Comparison of ENCODE assay signal across 27 cellular contexts in genomic region chr18:53115876-53116585, GRCh38.
A peak's percentile ranks its signal among the peaks of the same experiment; 100 is the strongest.
DNase-seq lines count a peak whose midpoint lies in the region; ATAC-seq, FAIRE-seq and TF ChIP-seq lines count a peak whose summit lies in the region.
"Had no signal": no experiment of that assay in that cellular context is flagged by ENCODE, and none has a peak within 500 bp of the region (broad histone marks: within the 10 kb centered on the region; RNA-seq: fewer than 3 reads in every experiment).

No MANE protein-coding gene starts in this region.

- H3K27me3 ChIP-seq in H1 (replicated peaks in 1 of 4; ENCODE audit: control insufficient read depth in 3 of 4, extremely low read depth in 1 of 4, insufficient read depth in 3 of 4, low read length in 3 of 4), result no peaks in the 10 kb centered on the region
- H3K27me3 ChIP-seq: brain microvascular endothelial cell, foreskin keratinocyte, left lung, upper lobe of right lung had no signal

- H3K18ac ChIP-seq in H1 (ENCODE audit: extremely low read depth, low read length), result no peak overlapping the region

- H3K4me3 ChIP-seq in H1 (ENCODE audit: extremely low read depth in 1 of 4, insufficient read depth in 2 of 4, low read depth in 3 of 4, low read length in 4 of 4), result no peak overlapping the region
- H3K4me3 ChIP-seq: GM12878, left lung, upper lobe of right lung had no signal

- H3K4me2 ChIP-seq in H1 (ENCODE audit: insufficient read depth in 1 of 2, low read depth in 2 of 2, low read length in 2 of 2), result no peak overlapping the region

- no peak overlapping the region for H2AK5ac ChIP-seq in H1 (ENCODE audit: low read depth, low read length)

- no peak overlapping the region for H2BK120ac ChIP-seq in H1 (replicated peaks; ENCODE audit: low read depth, low read length)

- H4K8ac ChIP-seq in H1 (ENCODE audit: extremely low read depth, insufficient read depth, low read length), result no peak overlapping the region

- no peaks in the 10 kb centered on the region for H3K79me2 ChIP-seq in H1 (ENCODE audit: control insufficient read depth in 1 of 2, insufficient read depth in 2 of 2, low read length in 2 of 2)

- H3K56ac ChIP-seq in H1 (replicated peaks; ENCODE audit: insufficient read length, low read depth, low read length), result no peak overlapping the region

- no peak overlapping the region for H3K27ac ChIP-seq in H1 (ENCODE audit: low read depth, low read length)
- H3K27ac ChIP-seq: 22Rv1, brain microvascular endothelial cell, foreskin keratinocyte, HL-60, left lung, upper lobe of right lung had no signal

- DNase-seq in DMS53 (lab: John Stamatoyannopoulos, UW) (peak; percentile 21), DMS53 treated with DMSO at 0.1 percent for 48 hours (lab: John Stamatoyannopoulos, UW; ENCODE audit: unreplicated experiment) (no peak), OCI-M1 (lab: John Stamatoyannopoulos, UW) (peak; percentile 37), H1 (ENCODE audit: low read depth in 1 of 2, low spot score in 2 of 2) (no peak), sciatic nerve (ENCODE audit: low spot score) (no peak), NCI-H345 treated with DMSO at 0.1 percent for 48 hours (lab: John Stamatoyannopoulos, UW; ENCODE audit: unreplicated experiment) (no peak), SIG-M5 treated with dmso at 0.1 percent for 504 hours (lab: John Stamatoyannopoulos, UW; ENCODE audit: unreplicated experiment) (no peak)
- DNase-seq: activated CD4-positive, alpha-beta memory T cell treated with anti-CD3 and anti-CD28 coated beads, Interleukin-2, amount 10 ng/mL, durations not matched to agents 7 days and 5 days; activated CD4-positive, CD25-positive, alpha-beta regulatory T cell treated with anti-CD3 and anti-CD28 coated beads, Interleukin-2, amount 50 U/mL, for 72 hours; brain microvascular endothelial cell; CD8-positive, alpha-beta memory T cell; effector CD8-positive, alpha-beta T cell; foreskin keratinocyte; hippocampal formation; left lung; NCI-H1092 treated with DMSO at 0.1 percent for 48 hours; NCI-H187 treated with DMSO at 0.1 percent for 48 hours; NCI-H774; stimulated activated CD8-positive, alpha-beta memory T cell treated with anti-CD3 and anti-CD28 coated beads, Interleukin-4, amount 100 ng/mL, for 48 hours; T-helper 1 cell; upper lobe of right lung had no signal

- no peaks in the 10 kb centered on the region for H3K4me1 ChIP-seq in H1 (replicated peaks in 1 of 4; ENCODE audit: control insufficient read depth in 3 of 4, insufficient read depth in 4 of 4, low read length in 3 of 4)
- H3K4me1 ChIP-seq: foreskin keratinocyte, left lung, upper lobe of right lung had no signal

- H3K79me1 ChIP-seq in H1 (ENCODE audit: low read depth, low read length), result no peaks in the 10 kb centered on the region

- H3K36me3 ChIP-seq in H1 (ENCODE audit: control insufficient read depth in 2 of 4, insufficient read depth in 4 of 4, low read length in 3 of 4), result no peaks in the 10 kb centered on the region
- H3K36me3 ChIP-seq: brain microvascular endothelial cell, left lung, upper lobe of right lung had no signal

- no peak overlapping the region for H2BK12ac ChIP-seq in H1 (ENCODE audit: low read depth, low read length)

- 0 out of 2 replicates have a peak overlapping the region, but pooled peaks have one; percentile 31 for H2AFZ ChIP-seq in H1 (ENCODE audit: low read length)

- POLR2A ChIA-PET in H1 (lab: Charles Lee; ENCODE audit: partially characterized antibody), result no interaction called here

- no peak for FAIRE-seq in H1 (lab: Jason Lieb, UNC)
- FAIRE-seq: GM12878, TTC549 had no signal

- WGBS in H1 (ENCODE audit: extremely low coverage in 1 of 2, insufficient coverage in 1 of 2, insufficient read length in 1 of 2, insufficient replicate concordance in 2 of 2, low coverage in 1 of 2, low lambda C conversion rate in 2 of 2, missing lambda C conversion rate in 1 of 2), 2 experiments, result 89% methylated on average over 10 of the region's 10 CpGs; no CpG with 5 or more reads in 1 of the 2 experiments

- no peaks in the 10 kb centered on the region for H3K9me3 ChIP-seq in H1 (ENCODE audit: insufficient read depth in 2 of 2, low read depth in 1 of 2, low read length in 1 of 2)
- H3K9me3 ChIP-seq: left lung, upper lobe of right lung had no signal

- no peak overlapping the region for H4K5ac ChIP-seq in H1 (ENCODE audit: insufficient read length, low read depth, low read length)

- no peak overlapping the region for H3K14ac ChIP-seq in H1 (ENCODE audit: insufficient read length)

- CTCF ChIA-PET in H1 (lab: Charles Lee; ENCODE audit: partially characterized antibody), result interaction anchor here (1.0 kb wide), 1 partner anchor 44 kb away, joined by 3 read pairs; no protein-coding TSS in a partner anchor

- no peak for TF ChIP-seq RAD21 in H1 (IDR thresholded peaks at IDR 0.05 in 1 of 2, conservative IDR thresholded peaks at IDR 0.05 in 1 of 2; ENCODE audit: low read depth in 2 of 2, low read length in 2 of 2)

- no peak for TF ChIP-seq POLR2A in H1 (IDR thresholded peaks at IDR 0.05; ENCODE audit: control extremely low read depth in 1 of 2, low read depth in 2 of 2, low read length in 2 of 2)

- no peak overlapping the region for H2BK15ac ChIP-seq in H1 (ENCODE audit: low read length)

- no peak overlapping the region for H2BK20ac ChIP-seq in H1 (ENCODE audit: low read length)

- no peak overlapping the region for H2BK5ac ChIP-seq in H1 (ENCODE audit: low read depth, low read length)

- H3K9ac ChIP-seq in H1 (replicated peaks in 1 of 4; ENCODE audit: extremely low read depth in 1 of 4, low read depth in 3 of 4, low read length in 3 of 4), result no peak overlapping the region

- no peak for TF ChIP-seq EP300 in H1 (IDR thresholded peaks at IDR 0.05; ENCODE audit: borderline replicate concordance in 1 of 2, low read depth in 2 of 2, low read length in 2 of 2)

- H4K20me1 ChIP-seq in H1 (replicated peaks in 1 of 2; ENCODE audit: control insufficient read depth in 1 of 2, insufficient read depth in 2 of 2, low read length in 2 of 2), result no peaks in the 10 kb centered on the region

- no peak overlapping the region for H4K91ac ChIP-seq in H1 (replicated peaks; ENCODE audit: insufficient read length, low read length)

- ATAC-seq in sciatic nerve (peak; percentile 26), HG03175 (IDR thresholded peaks at IDR 0.05; ENCODE audit: unreplicated experiment) (no peak)
- ATAC-seq: foreskin keratinocyte, GM12878, HCT116, left lung, upper lobe of right lung had no signal

- H3K4ac ChIP-seq in H1 (replicated peaks; ENCODE audit: insufficient read length, low read depth, low read length), result no peak overlapping the region

- no peak overlapping the region for H3K23ac ChIP-seq in H1 (ENCODE audit: insufficient read length)

- no peaks in the 10 kb centered on the region for H3K23me2 ChIP-seq in H1 (ENCODE audit: low read depth, low read length)

- no peak for TF ChIP-seq CTCF in H1 (IDR thresholded peaks at IDR 0.05; ENCODE audit: control extremely low read depth in 1 of 3, insufficient read depth in 1 of 3, low read depth in 1 of 3, low read length in 3 of 3)

- intact Hi-C loops in sciatic nerve (cut with DNase I), result no loop called here

TF ChIP-seq in H1, 55 proteins besides CTCF, POLR2A, EP300 and RAD21:
- TF ChIP-seq CBX5 (IDR thresholded peaks at IDR 0.05; ENCODE audit: low read depth, low read length) (no peak), CEBPB (IDR thresholded peaks at IDR 0.05; ENCODE audit: low read depth, low read length) (no peak), POU5F1 (IDR thresholded peaks at IDR 0.05; ENCODE audit: low read depth, low read length) (no peak), ATF2 (IDR thresholded peaks at IDR 0.05; ENCODE audit: low read length) (no peak), BCL11A (IDR thresholded peaks at IDR 0.05; ENCODE audit: low read depth in 2 of 2, low read length in 2 of 2) (no peak), MAX (IDR thresholded peaks at IDR 0.05) (no peak), CHD1 (IDR thresholded peaks at IDR 0.05; ENCODE audit: low read depth, low read length) (no peak), EZH2 (IDR thresholded peaks at IDR 0.05; ENCODE audit: low read depth, low read length, severe bottlenecking) (no peak), TBP (IDR thresholded peaks at IDR 0.05; ENCODE audit: low read depth, low read length) (no peak), BACH1 (IDR thresholded peaks at IDR 0.05; ENCODE audit: low read length) (no peak), SAP30 (IDR thresholded peaks at IDR 0.05; ENCODE audit: insufficient read depth, insufficient replicate concordance, low read length) (no peak), SUZ12 (IDR thresholded peaks at IDR 0.05; ENCODE audit: low read length) (no peak), CREB1 (IDR thresholded peaks at IDR 0.05) (no peak), NANOG (IDR thresholded peaks at IDR 0.05; ENCODE audit: insufficient read depth, low read depth, low read length, poor library complexity, severe bottlenecking) (no peak), E2F6 (IDR thresholded peaks at IDR 0.05) (no peak), RBBP5 (IDR thresholded peaks at IDR 0.05; ENCODE audit: borderline replicate concordance, low read depth, low read length) (no peak), BRCA1 (IDR thresholded peaks at IDR 0.05; ENCODE audit: low read depth, low read length) (no peak), GABPA (IDR thresholded peaks at IDR 0.05; ENCODE audit: borderline replicate concordance, insufficient read depth, low read length) (no peak)

Comparison
In these comparisons a context has a peak if more than half of its experiments do, and no peak if none do; other contexts are left out.
1. DNase-seq: peak in DMS53 (single experiment) and OCI-M1 (single experiment); none in DMS53 treated with DMSO at 0.1 percent for 48 hours (single experiment), H1 (0 of 2), sciatic nerve (single experiment), NCI-H345 treated with DMSO at 0.1 percent for 48 hours (single experiment) and SIG-M5 treated with dmso at 0.1 percent for 504 hours (single experiment).